In the genomic region with DNA sequence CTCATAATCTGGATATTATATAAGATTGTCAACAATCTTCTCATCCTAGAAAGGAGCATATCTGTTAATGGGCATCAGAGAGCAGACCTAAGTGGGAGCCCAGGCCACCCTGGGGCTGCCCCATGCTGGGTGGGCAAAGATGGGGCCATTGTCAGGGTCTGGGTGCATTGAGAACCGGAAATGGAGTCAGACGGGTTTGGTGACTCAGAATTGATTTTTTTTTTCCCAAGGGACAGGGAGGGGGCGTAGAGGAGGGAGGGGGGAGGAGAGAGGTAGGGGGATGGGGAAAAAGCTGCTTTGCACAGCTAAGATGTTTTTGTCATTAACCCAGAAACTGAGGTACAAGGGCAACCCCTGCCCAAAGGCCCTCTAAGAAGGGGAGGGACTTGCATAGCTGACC, we compare ENCODE assay signal across 8 cellular contexts. TPM values are rescaled to one million over a fixed set of nuclear protein-coding genes. Genes with fewer than 3 reads are reported as not detected.
DNase-seq lines count a peak whose midpoint lies in the region; ATAC-seq and TF ChIP-seq lines count a peak whose summit lies in the region.

No MANE protein-coding gene starts in this region.

- no TSS peak for BruUV-seq in mammary epithelial cell (replicated peaks; lab: Mats Ljungman, UMichigan)

- H3K79me2 ChIP-seq in mammary epithelial cell (ENCODE audit: insufficient read depth, low read length) (peaks cover 10% of the 10 kb centered on the region), neural progenitor cell (ENCODE audit: low read depth) (peaks cover 5% of the 10 kb centered on the region)

- H3K9ac ChIP-seq in ES-I3 (ENCODE audit: low read depth, low read length) = peak overlapping the region; percentile 52
- H3K9ac ChIP-seq in mammary epithelial cell (ENCODE audit: insufficient read depth, low read length) = no peak overlapping the region
- no peak overlapping the region for H3K9ac ChIP-seq in neural progenitor cell

- peak overlapping the region; percentile 95 for H3K4me3 ChIP-seq in MG63
- peak overlapping the region; percentile 41 to 93 (median 68) for H3K4me3 ChIP-seq in mammary epithelial cell (replicated peaks in 1 of 3; ENCODE audit: insufficient read depth in 1 of 3, low read depth in 2 of 3, low read length in 3 of 3)
- peak overlapping the region; percentile 89 for H3K4me3 ChIP-seq in neural progenitor cell

- H3K27me3 ChIP-seq in MG63 (peaks cover 18% of the 10 kb centered on the region), mammary epithelial cell (ENCODE audit: insufficient read depth, low read length) (no peaks in the 10 kb centered on the region), neural progenitor cell (peaks cover 31% of the 10 kb centered on the region)

- peak overlapping the region; percentile 83 for H3K4me2 ChIP-seq in mammary epithelial cell (ENCODE audit: insufficient read depth, low read depth, low read length)
- H3K4me2 ChIP-seq in neural progenitor cell = peak overlapping the region; percentile 99

- peak overlapping the region; percentile 96 for H3K27ac Mint-ChIP-seq in neural progenitor cell

- dilution Hi-C loops in mammary epithelial cell (cut with HindIII; ENCODE audit: low sequenced_read_pairs) = loop anchor here (5.0 kb wide), 1 partner anchor 52 kb away; a partner anchor contains a TSS

- H3K9me3 Mint-ChIP-seq in neural progenitor cell = no peaks in the 10 kb centered on the region

- peaks cover 3% of the 10 kb centered on the region; the same call in 1 of the 2 replicates for H3K4me1 ChIP-seq in ES-I3 (ENCODE audit: insufficient read depth, low read length)
- peaks cover 13% of the 10 kb centered on the region for H3K4me1 ChIP-seq in mammary epithelial cell (ENCODE audit: insufficient read depth, low read length)
- H3K4me1 ChIP-seq in neural progenitor cell = peaks cover 8% of the 10 kb centered on the region

- H3K36me3 Mint-ChIP-seq in neural progenitor cell = peaks cover 4% of the 10 kb centered on the region

- no peaks in the 10 kb centered on the region; the same call in 1 of the 2 replicates for H3K36me3 ChIP-seq in ES-I3 (ENCODE audit: insufficient read depth, low read length)
- peaks cover 35% of the 10 kb centered on the region for H3K36me3 ChIP-seq in MG63
- no peaks in the 10 kb centered on the region for H3K36me3 ChIP-seq in mammary epithelial cell (ENCODE audit: insufficient read depth, low read length)
- H3K36me3 ChIP-seq in neural progenitor cell = no peaks in the 10 kb centered on the region

- peak overlapping the region; percentile 89 for H3K4me3 Mint-ChIP-seq in neural progenitor cell

- H3F3A ChIP-seq in neural progenitor cell (ENCODE audit: low read depth) = no peaks in the 10 kb centered on the region

- H4K20me1 ChIP-seq in mammary epithelial cell (ENCODE audit: insufficient read depth, low read length) (no peaks in the 10 kb centered on the region), neural progenitor cell (ENCODE audit: low read depth) (no peaks in the 10 kb centered on the region)

- peaks cover 23% of the 10 kb centered on the region for H3K4me1 Mint-ChIP-seq in neural progenitor cell

- CTCF ChIA-PET in mammary epithelial cell (lab: Charles Lee; ENCODE audit: low non-redundant PET) = no interaction called here

- DNase-seq in MG63 (no peak), mammary epithelial cell (no peak), neural progenitor cell (ENCODE audit: low spot score) (no peak), DMS79 treated with DMSO at 0.1 percent for 48 hours (lab: John Stamatoyannopoulos, UW) (no peak), GM03348 (ENCODE audit: low spot score) (no peak)

- H2AFZ ChIP-seq in mammary epithelial cell (ENCODE audit: low read depth, low read length) = peak overlapping the region; percentile 88
- H2AFZ ChIP-seq in neural progenitor cell (replicated peaks) = peak overlapping the region; percentile 99

- no peaks in the 10 kb centered on the region for H3K9me3 ChIP-seq in ES-I3 (ENCODE audit: control insufficient read depth, insufficient read depth, low read length)
- no peaks in the 10 kb centered on the region for H3K9me3 ChIP-seq in MG63
- no peaks in the 10 kb centered on the region for H3K9me3 ChIP-seq in mammary epithelial cell (replicated peaks; ENCODE audit: insufficient read depth, low read length)
- no peaks in the 10 kb centered on the region for H3K9me3 ChIP-seq in neural progenitor cell (ENCODE audit: low read depth)

- in situ Hi-C loops in mammary epithelial cell (cut with MboI; ENCODE audit: low sequenced_read_pairs in 2 of 2) = no loop called here

- H3K27ac ChIP-seq in mammary epithelial cell (ENCODE audit: insufficient read depth, low read depth, low read length) (no peak overlapping the region), neural progenitor cell (no peak overlapping the region)

- H3K27me3 Mint-ChIP-seq in neural progenitor cell (ENCODE audit: insufficient read depth, low read depth) = peaks cover 20% of the 10 kb centered on the region

- 20% methylated on average over 3 of the region's 3 CpGs for WGBS in mammary epithelial cell (ENCODE audit: low coverage, missing lambda C conversion rate)

- ATAC-seq in HG02588 (IDR thresholded peaks at IDR 0.05; ENCODE audit: unreplicated experiment) = no peak
- ATAC-seq in GM21737 (IDR thresholded peaks at IDR 0.05; ENCODE audit: unreplicated experiment) = no peak

- TF ChIP-seq CTCF in mammary epithelial cell (conservative IDR thresholded peaks at IDR 0.05 in 1 of 2, IDR thresholded peaks at IDR 0.05 in 1 of 2; ENCODE audit: extremely low read depth in 1 of 2, insufficient read depth in 1 of 2, low read depth in 1 of 2, low read length in 2 of 2) = no peak
- no peak for TF ChIP-seq CTCF in neural progenitor cell (IDR thresholded peaks at IDR 0.05)

- intact Hi-C loops in mammary epithelial cell (cut with micrococcal nuclease) = no loop called here

RNA-seq across cellular contexts. Expression of a gene that starts 1.3 kb away (rescaled TPM):
- 3.9 and 10.4 TPM in 2 replicates for total RNA-seq in MG63 (2014; rRNA removed; shearing (Covaris generic); ENCODE audit: low replicate concordance)
- 1 to 10 TPM in 1 of 2 donors, under 1 TPM in 1; 0.83 to 4.3 TPM for total RNA-seq in mammary epithelial cell
- 2.4 TPM for polyA plus RNA-seq in mammary epithelial cell
- polyA minus RNA-seq in mammary epithelial cell = 6.0 TPM
- 6.5 and 8.5 TPM in 2 replicates for total RNA-seq in neural progenitor cell (ENCODE audit: low replicate concordance)

RNA-seq across cellular contexts. Expression of a gene that starts 8.9 kb away (rescaled TPM):
- total RNA-seq in MG63 (2014; rRNA removed; shearing (Covaris generic); ENCODE audit: low replicate concordance) = 2.2 and 6.7 TPM in 2 replicates
- total RNA-seq in mammary epithelial cell (1 to 10 TPM; 7.3 to 7.7 TPM), neural progenitor cell (ENCODE audit: low replicate concordance) (4.3 and 6.8 TPM in 2 replicates)
- polyA plus RNA-seq in mammary epithelial cell = 4.6 TPM
- polyA minus RNA-seq in mammary epithelial cell = 2.9 TPM

RNA-seq across cellular contexts. Expression of a gene that starts 18.7 kb away (rescaled TPM):
- 0.46 TPM in 1 of 2 replicates, not detected in the other for total RNA-seq in MG63 (2014; rRNA removed; shearing (Covaris generic); ENCODE audit: low replicate concordance)
- total RNA-seq in mammary epithelial cell (not detected), neural progenitor cell (ENCODE audit: low replicate concordance) (not detected in 2 replicates)
- polyA plus RNA-seq in mammary epithelial cell = 0.02 TPM
- not detected for polyA minus RNA-seq in mammary epithelial cell

RNA-seq across cellular contexts. Expression of a gene that starts 24.5 kb away (rescaled TPM):
- total RNA-seq in MG63 (2014; rRNA removed; shearing (Covaris generic); ENCODE audit: low replicate concordance) = 0.20 and 1.3 TPM in 2 replicates
- total RNA-seq in mammary epithelial cell = 1 to 10 TPM; 1.8 TPM
- polyA plus RNA-seq in mammary epithelial cell = 0.10 TPM
- not detected for polyA minus RNA-seq in mammary epithelial cell
- total RNA-seq in neural progenitor cell (ENCODE audit: low replicate concordance) = 4.5 and 6.0 TPM in 2 replicates

RNA-seq across cellular contexts. Expression of a gene that starts 54.7 kb away (rescaled TPM):
- not detected in 2 replicates for total RNA-seq in MG63 (2014; rRNA removed; shearing (Covaris generic); ENCODE audit: low replicate concordance)
- total RNA-seq in mammary epithelial cell (under 1 TPM in 1 of 2 donors, not detected in 1; under 0.01 TPM), neural progenitor cell (ENCODE audit: low replicate concordance) (0.71 and 1.4 TPM in 2 replicates)
- polyA plus RNA-seq in mammary epithelial cell = not detected
- polyA minus RNA-seq in mammary epithelial cell = not detected
